ENCODE assay signal across 1 cellular context in the genomic region with DNA sequence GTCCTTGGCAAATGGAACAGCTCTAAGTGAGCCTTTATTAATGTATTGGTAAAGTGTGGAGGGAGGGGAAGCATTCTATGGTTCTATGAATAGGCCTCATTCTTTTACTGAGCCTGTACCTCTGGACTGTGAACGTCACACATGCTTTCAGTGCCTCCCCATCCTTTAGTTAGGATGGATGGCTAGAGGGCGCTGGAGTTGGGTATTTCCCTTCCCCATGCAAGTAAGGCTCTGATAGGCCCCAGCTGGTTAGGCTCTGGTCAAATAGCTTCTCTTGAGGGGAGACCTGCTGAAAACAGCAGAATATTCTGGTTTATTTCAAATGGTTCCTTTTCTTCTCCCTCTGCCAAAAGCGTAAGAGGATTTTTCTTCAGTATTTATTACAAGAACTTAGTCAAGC.
TF ChIP-seq lines count a peak whose summit lies in the region.

No MANE protein-coding gene starts in this region.

TF ChIP-seq in SK-N-SH, 30 proteins besides CTCF, POLR2A, EP300 and RAD21 (continued from another document):
- TF ChIP-seq, protein P1, sequence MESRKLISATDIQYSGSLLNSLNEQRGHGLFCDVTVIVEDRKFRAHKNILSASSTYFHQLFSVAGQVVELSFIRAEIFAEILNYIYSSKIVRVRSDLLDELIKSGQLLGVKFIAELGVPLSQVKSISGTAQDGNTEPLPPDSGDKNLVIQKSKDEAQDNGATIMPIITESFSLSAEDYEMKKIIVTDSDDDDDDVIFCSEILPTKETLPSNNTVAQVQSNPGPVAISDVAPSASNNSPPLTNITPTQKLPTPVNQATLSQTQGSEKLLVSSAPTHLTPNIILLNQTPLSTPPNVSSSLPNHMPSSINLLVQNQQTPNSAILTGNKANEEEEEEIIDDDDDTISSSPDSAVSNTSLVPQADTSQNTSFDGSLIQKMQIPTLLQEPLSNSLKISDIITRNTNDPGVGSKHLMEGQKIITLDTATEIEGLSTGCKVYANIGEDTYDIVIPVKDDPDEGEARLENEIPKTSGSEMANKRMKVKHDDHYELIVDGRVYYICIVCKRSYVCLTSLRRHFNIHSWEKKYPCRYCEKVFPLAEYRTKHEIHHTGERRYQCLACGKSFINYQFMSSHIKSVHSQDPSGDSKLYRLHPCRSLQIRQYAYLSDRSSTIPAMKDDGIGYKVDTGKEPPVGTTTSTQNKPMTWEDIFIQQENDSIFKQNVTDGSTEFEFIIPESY (IDR thresholded peaks at IDR 0.05; ENCODE audit: borderline replicate concordance, low read depth), result no peak
